9 cellular contexts compared by ENCODE assay signal in genomic region chr3:13019243-13019701, GRCh38. TPM values are rescaled to one million over a fixed set of nuclear protein-coding genes. Genes with fewer than 3 reads are reported as not detected.
DNase-seq lines count a peak whose midpoint lies in the region; ATAC-seq and TF ChIP-seq lines count a peak whose summit lies in the region.
"Had no signal": no experiment of that assay in that cellular context is flagged by ENCODE, and none has a peak within 500 bp of the region (broad histone marks: within the 10 kb centered on the region; RNA-seq: fewer than 3 reads in every experiment).

No MANE protein-coding gene starts in this region.

- peak overlapping the region; percentile 77 for H3K27ac Mint-ChIP-seq in chondrocyte (ENCODE audit: unreplicated experiment)

- no peaks in the 10 kb centered on the region for H3K36me3 Mint-ChIP-seq in chondrocyte (ENCODE audit: low read depth)

- H3K9me3 ChIP-seq in tibial nerve = no peaks in the 10 kb centered on the region

- H3K9me3 Mint-ChIP-seq in chondrocyte (ENCODE audit: low read depth) = no peaks in the 10 kb centered on the region

- no peak for TF ChIP-seq POLR2A in tibial nerve (IDR thresholded peaks at IDR 0.05)

- H3K36me3 ChIP-seq in tibial nerve = no peaks in the 10 kb centered on the region

- no peaks in the 10 kb centered on the region for H3K27me3 ChIP-seq in tibial nerve

- peak overlapping the region in 3 of 4 donors; percentile 30 to 77 (median 51) for H3K27ac ChIP-seq in tibial nerve
- H3K27ac ChIP-seq: 22Rv1 had no signal

- H3K4me1 ChIP-seq in tibial nerve = peaks cover 0 to 83% (median 46%) of the 10 kb centered on the region in 4 donors

- DNase-seq in NCI-H1092 treated with DMSO at 0.1 percent for 48 hours (lab: John Stamatoyannopoulos, UW) (peak; percentile 52), NCI-H1092 (lab: John Stamatoyannopoulos, UW) (no peak), chondrocyte (ENCODE audit: low spot score) (peak; percentile 92), kidney tubule cell (ENCODE audit: low spot score) (peak; percentile 42), tibial nerve (ENCODE audit: low spot score in 2 of 2) (peak in 1 of 2 donors; percentile 36), DMS53 treated with DMSO at 0.1 percent for 48 hours (lab: John Stamatoyannopoulos, UW; ENCODE audit: unreplicated experiment) (no peak)
- no peak for DNase-seq in stimulated activated CD8-positive, alpha-beta memory T cell treated with anti-CD3 and anti-CD28 coated beads, Interleukin-4, amount 100 ng/mL, for 48 hours

- TF ChIP-seq CTCF in chondrocyte (IDR thresholded peaks at IDR 0.05) = no peak
- no peak for TF ChIP-seq CTCF in tibial nerve (IDR thresholded peaks at IDR 0.05)

- H3K27me3 Mint-ChIP-seq in chondrocyte (ENCODE audit: low read depth) = no peaks in the 10 kb centered on the region

- ATAC-seq in GM19023 (IDR thresholded peaks at IDR 0.05; ENCODE audit: unreplicated experiment) = no peak

- 0 to 21% methylated on average over 9 to 15 of the region's 18 CpGs for WGBS in tibial nerve, 2 donors

- H3K4me3 Mint-ChIP-seq in chondrocyte (ENCODE audit: unreplicated experiment) = no peak overlapping the region

- no peak for TF ChIP-seq EP300 in tibial nerve (IDR thresholded peaks at IDR 0.05)

- H3K4me1 Mint-ChIP-seq in chondrocyte (ENCODE audit: low read depth) = peaks cover 85% of the 10 kb centered on the region

- peak overlapping the region in 2 of 4 donors; percentile 23 for H3K4me3 ChIP-seq in tibial nerve

RNA-seq across cellular contexts. Expression of gene IQSEC1, which starts 54.0 kb away (rescaled TPM):
- total RNA-seq in chondrocyte = 37.2 to 43.3 TPM (median 38.2 TPM) in 3 replicates
- total RNA-seq in tibial nerve = 10 to 100 TPM; 58.2 to 77.5 (median 68.6) TPM

Comparison
In these comparisons a context has a peak if more than half of its experiments do, and no peak if none do; other contexts are left out.
1. DNase-seq: peak in NCI-H1092 treated with DMSO at 0.1 percent for 48 hours (single experiment), chondrocyte (single experiment) and kidney tubule cell (single experiment); none in NCI-H1092 (single experiment), stimulated activated CD8-positive, alpha-beta memory T cell treated with anti-CD3 and anti-CD28 coated beads, Interleukin-4, amount 100 ng/mL, for 48 hours (single experiment) and DMS53 treated with DMSO at 0.1 percent for 48 hours (single experiment).